In the genomic region with DNA sequence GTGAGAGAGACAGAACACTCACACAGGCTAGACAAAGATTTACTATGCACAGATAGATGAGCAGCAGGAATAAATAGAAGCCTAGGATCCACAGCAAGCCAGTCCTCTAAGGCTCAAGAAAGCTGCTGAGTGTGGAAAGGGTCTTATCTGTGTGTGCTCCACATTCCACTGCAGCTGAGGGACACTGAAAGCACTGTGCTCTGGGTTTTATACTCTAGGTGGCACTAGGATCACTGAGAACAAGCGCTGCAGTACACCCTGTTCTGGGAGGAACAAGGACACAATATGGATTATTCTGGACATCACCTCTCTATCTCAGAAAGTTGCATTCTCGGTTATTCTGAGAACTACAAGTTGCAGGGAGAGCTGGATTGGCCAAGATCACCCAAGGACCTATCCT, we compare ENCODE assay signal across 20 cellular contexts. TPM values are rescaled to one million over a fixed set of nuclear protein-coding genes. Genes with fewer than 3 reads are reported as not detected.
DNase-seq lines count a peak whose midpoint lies in the region; ATAC-seq, FAIRE-seq and TF ChIP-seq lines count a peak whose summit lies in the region.
"Had no signal": no experiment of that assay in that cellular context is flagged by ENCODE, and none has a peak within 500 bp of the region (broad histone marks: within the 10 kb centered on the region; RNA-seq: fewer than 3 reads in every experiment).

No MANE protein-coding gene starts in this region.

- peak in 1 of 2 experiments; percentile 29; a peak in 2 of 4 replicates for TF ChIP-seq RAD21 in K562 (CRISPR knock-in tag; conservative IDR thresholded peaks at IDR 0.05 in 1 of 2, IDR thresholded peaks at IDR 0.05 in 1 of 2)

- H3F3A ChIP-seq in Loucy (ENCODE audit: low read depth): peaks cover under 1% of the 10 kb centered on the region; the same call in 1 of the 2 replicates

- POLR2A ChIA-PET in K562 (lab: Yijun Ruan, JAX): interaction anchor here (1.0 to 1.6 kb wide), 2 partner anchors 10 to 27 kb away, joined by 3 to 7 read pairs; no protein-coding TSS in a partner anchor

- DNase-seq in SIG-M5 treated with dmso at 0.1 percent for 504 hours (lab: John Stamatoyannopoulos, UW; ENCODE audit: unreplicated experiment) (peak; percentile 6), SIG-M5 (lab: John Stamatoyannopoulos, UW) (no peak), K562 (ENCODE audit: extremely low read depth in 1 of 4, low spot score in 3 of 4) (peak; percentile 15 to 37 (median 16)), neural crest cell (ENCODE audit: low read depth, low spot score) (no peak), mesothelial cell of epicardium (ENCODE audit: low spot score in 2 of 2, unreplicated experiment in 2 of 2) (no peak), NCI-H345 (lab: John Stamatoyannopoulos, UW) (no peak)
- no peak for DNase-seq in stimulated activated CD4-positive, alpha-beta T cell treated with anti-CD3 and anti-CD28 coated beads, Interleukin-4, amount 100 ng/mL, for 24 hours
- DNase-seq: ACHN; activated CD4-positive, alpha-beta T cell treated with anti-CD3 and anti-CD28 coated beads, Interleukin-2, amount 50 U/mL, for 1 hour; activated T-cell treated with anti-CD3 and anti-CD28 coated beads, Interleukin-2, amount 50 U/mL, for 4 hours; gastrocnemius medialis; NCI-H1092; NCI-H446; stimulated activated naive CD8-positive, alpha-beta T cell treated with anti-CD3 and anti-CD28 coated beads, Interleukin-15, amount 100 ng/mL, for 72 hours; T-helper 2 cell had no signal

- peak; percentile 49 for ATAC-seq in K562
- ATAC-seq: activated T-cell treated with anti-CD3 and anti-CD28 coated beads, Interleukin-2, amount 50 U/mL, for 4 hours; gastrocnemius medialis; stimulated activated naive CD8-positive, alpha-beta T cell treated with anti-CD3 and anti-CD28 coated beads, Interleukin-15, amount 100 ng/mL, for 72 hours had no signal

- H3K27me3 ChIP-seq in Loucy (ENCODE audit: insufficient read depth, low read length, poor library complexity, severe bottlenecking) (no peaks in the 10 kb centered on the region), K562 (ENCODE audit: control insufficient read depth in 2 of 2, insufficient read depth in 2 of 2, low read length in 2 of 2) (no peaks in the 10 kb centered on the region)
- H3K27me3 ChIP-seq: gastrocnemius medialis, vagina had no signal

- H3K4me3 Mint-ChIP-seq in neural crest cell (peak overlapping the region; percentile 57), mesothelial cell of epicardium (no peak overlapping the region)
- H3K4me3 Mint-ChIP-seq: activated T-cell treated with anti-CD3 and anti-CD28 coated beads, Interleukin-2, amount 50 U/mL, for 4 hours; central memory CD8-positive, alpha-beta T cell; stimulated activated naive CD8-positive, alpha-beta T cell treated with anti-CD3 and anti-CD28 coated beads, Interleukin-15, amount 100 ng/mL, for 72 hours had no signal

- H2AFZ ChIP-seq in Loucy (ENCODE audit: low read length): no peak overlapping the region
- H2AFZ ChIP-seq in K562 (ENCODE audit: low read depth, low read length): no peak overlapping the region
- H2AFZ ChIP-seq: parathyroid adenoma had no signal

- H3K79me2 ChIP-seq in Loucy (ENCODE audit: insufficient read depth, low read length): no peaks in the 10 kb centered on the region
- peaks cover 7% of the 10 kb centered on the region; the same call in 2 of the 3 replicates for H3K79me2 ChIP-seq in K562 (ENCODE audit: control insufficient read depth, insufficient read depth, low read length)
- H3K79me2 ChIP-seq: parathyroid adenoma had no signal

- in situ Hi-C loops in K562 (cut with MboI): no loop called here

- H3K9me2 ChIP-seq in Loucy (replicated peaks; ENCODE audit: low read depth, low read length): no peaks in the 10 kb centered on the region

- no peak overlapping the region for H3K4me2 ChIP-seq in Loucy (ENCODE audit: low read depth, low read length, poor library complexity, severe bottlenecking)
- H3K4me2 ChIP-seq in K562 (ENCODE audit: insufficient read depth, low read length): no peak overlapping the region

- no peak overlapping the region for H3K27ac ChIP-seq in K562 (ENCODE audit: extremely low read depth, low read depth, low read length)
- H3K27ac ChIP-seq: gastrocnemius medialis, parathyroid adenoma, vagina had no signal

- no peak overlapping the region for H3K27ac Mint-ChIP-seq in neural crest cell (ENCODE audit: unreplicated experiment)
- no peak overlapping the region for H3K27ac Mint-ChIP-seq in mesothelial cell of epicardium

- peaks cover 10% of the 10 kb centered on the region for H3K4me1 Mint-ChIP-seq in neural crest cell
- H3K4me1 Mint-ChIP-seq in mesothelial cell of epicardium: peaks cover 2% of the 10 kb centered on the region
- H3K4me1 Mint-ChIP-seq: stimulated activated naive CD8-positive, alpha-beta T cell treated with anti-CD3 and anti-CD28 coated beads, Interleukin-15, amount 100 ng/mL, for 72 hours had no signal

- H4K20me1 ChIP-seq in Loucy (ENCODE audit: insufficient read depth, low read length, poor library complexity, severe bottlenecking) (no peaks in the 10 kb centered on the region), K562 (replicated peaks; ENCODE audit: control insufficient read depth, insufficient read depth, low read length) (no peaks in the 10 kb centered on the region)

- peaks cover 6% of the 10 kb centered on the region for H3K9me3 Mint-ChIP-seq in neural crest cell
- peaks cover 22% of the 10 kb centered on the region for H3K9me3 Mint-ChIP-seq in mesothelial cell of epicardium
- H3K9me3 Mint-ChIP-seq: activated T-cell treated with anti-CD3 and anti-CD28 coated beads, Interleukin-2, amount 50 U/mL, for 4 hours; central memory CD8-positive, alpha-beta T cell; stimulated activated naive CD8-positive, alpha-beta T cell treated with anti-CD3 and anti-CD28 coated beads, Interleukin-15, amount 100 ng/mL, for 72 hours had no signal

- TF ChIP-seq CTCF in Loucy (conservative IDR thresholded peaks at IDR 0.05; ENCODE audit: low read length) (peak; percentile 38), K562 (IDR thresholded peaks at IDR 0.05 in 2 of 3, conservative IDR thresholded peaks at IDR 0.05 in 1 of 3; ENCODE audit: insufficient read depth in 2 of 3, low read depth in 1 of 3, low read length in 3 of 3) (peak; percentile 10 to 38 (median 25); a peak in 2 of 6 replicates), neural crest cell (conservative IDR thresholded peaks at IDR 0.05) (no peak), mesothelial cell of epicardium (IDR thresholded peaks at IDR 0.05; ENCODE audit: unreplicated experiment) (no peak)

- no peak for TF ChIP-seq POLR2A in K562 (conservative IDR thresholded peaks at IDR 0.05)

- H3K4me3 ChIP-seq in Loucy (ENCODE audit: low read length, poor library complexity, severe bottlenecking) (no peak overlapping the region), K562 (no peak overlapping the region)
- H3K4me3 ChIP-seq: gastrocnemius medialis, vagina had no signal

- no peaks in the 10 kb centered on the region; the same call in 1 of the 2 replicates for H3K9me3 ChIP-seq in Loucy (ENCODE audit: insufficient read depth, low read depth, low read length)
- H3K9me3 ChIP-seq in K562 (replicated peaks; ENCODE audit: control insufficient read depth, insufficient read depth, low read depth, low read length): no peaks in the 10 kb centered on the region; the same call in 1 of the 2 replicates
- H3K9me3 ChIP-seq: gastrocnemius medialis, vagina had no signal

- intact Hi-C loops in K562 (cut with micrococcal nuclease): no loop called here

- TF ChIP-seq EP300 in K562 (IDR thresholded peaks at IDR 0.05; ENCODE audit: low read length): no peak

- H3K36me3 Mint-ChIP-seq in neural crest cell (ENCODE audit: low read depth) (peaks cover 8% of the 10 kb centered on the region), mesothelial cell of epicardium (peaks cover 13% of the 10 kb centered on the region)

- CTCF ChIA-PET in K562 (lab: Yijun Ruan, JAX; ENCODE audit: low intra/inter-chr PET ratio): no interaction called here

- H3K27me3 Mint-ChIP-seq in neural crest cell (ENCODE audit: low read depth) (no peaks in the 10 kb centered on the region), mesothelial cell of epicardium (ENCODE audit: low read depth) (no peaks in the 10 kb centered on the region)
- H3K27me3 Mint-ChIP-seq: central memory CD8-positive, alpha-beta T cell; stimulated activated naive CD8-positive, alpha-beta T cell treated with anti-CD3 and anti-CD28 coated beads, Interleukin-15, amount 100 ng/mL, for 72 hours had no signal

- no TSS peak for BruUV-seq in K562 (replicated peaks; lab: Mats Ljungman, UMichigan)

- H3K9me1 ChIP-seq in K562 (ENCODE audit: control insufficient read depth, insufficient read depth, low read length): no peaks in the 10 kb centered on the region

- 5% methylated on average over 2 of the region's 2 CpGs for WGBS in K562 (ENCODE audit: insufficient coverage, low coverage, missing lambda C conversion rate)

- peaks cover 6% of the 10 kb centered on the region for H3K4me1 ChIP-seq in Loucy (ENCODE audit: insufficient read depth, low read length, poor library complexity, severe bottlenecking)
- peaks cover 0 to 9% of the 10 kb centered on the region in 2 experiments; a peak in 2 of 5 replicates for H3K4me1 ChIP-seq in K562 (replicated peaks in 1 of 2; ENCODE audit: control insufficient read depth in 2 of 2, insufficient read depth in 2 of 2, low read length in 2 of 2)
- H3K4me1 ChIP-seq: parathyroid adenoma, vagina had no signal

- H3K9ac ChIP-seq in Loucy (ENCODE audit: low read depth, low read length, poor library complexity, severe bottlenecking) (no peak overlapping the region), K562 (ENCODE audit: insufficient read depth in 1 of 2, low read depth in 2 of 2, low read length in 2 of 2) (no peak overlapping the region)
- H3K9ac ChIP-seq: parathyroid adenoma had no signal

- H3K36me3 ChIP-seq in Loucy (ENCODE audit: insufficient read depth, low read length): no peaks in the 10 kb centered on the region
- no peaks in the 10 kb centered on the region; the same call in 2 of the 3 replicates for H3K36me3 ChIP-seq in K562 (ENCODE audit: control insufficient read depth, insufficient read depth, low read length)
- H3K36me3 ChIP-seq: gastrocnemius medialis, vagina had no signal

- FAIRE-seq in K562 (lab: Jason Lieb, UNC): peak; percentile 40
- FAIRE-seq: endometrium had no signal

RNA-seq across cellular contexts. Expression of gene KLHL7, which starts 4.9 kb away (rescaled TPM):
- total RNA-seq in K562 (2011; cell fraction: chromatin; rRNA removed; ENCODE audit: low replicate concordance): 17.3 and 18.5 TPM in 2 replicates
- 15.0 and 16.7 TPM in 2 replicates for total RNA-seq in K562 (2011; cell fraction: nucleolus; rRNA removed)
- 16.5 and 17.6 TPM in 2 replicates for total RNA-seq in K562 (2011; cell fraction: nucleoplasm; rRNA removed)
- total RNA-seq in K562 (2014; rRNA removed): 29.6 and 30.1 TPM in 2 replicates
- 34.6 and 37.6 TPM in 2 replicates for total RNA-seq in K562 (2014; rRNA removed; fragmentation: Illumina TruSeq; extraction: Trizol)
- total RNA-seq in K562 (2015; rRNA removed; fragmentation: Illumina TruSeq; extraction: Trizol): 30.2 and 32.3 TPM in 2 replicates
- 28.1 and 28.4 TPM in 2 replicates for total RNA-seq in K562 (2021)
- polyA plus RNA-seq in K562 (2011; rRNA removed): 42.5 and 63.1 TPM in 2 replicates
- 25.2 and 25.3 TPM in 2 replicates for polyA plus RNA-seq in K562 (2011; cell fraction: cytosol; rRNA removed)
- 8.5 and 15.8 TPM in 2 replicates for polyA plus RNA-seq in K562 (2011; cell fraction: nucleus; rRNA removed)
- 21.6 and 23.4 TPM in 2 replicates for polyA plus RNA-seq in K562 (2012)
- 29.4 and 34.0 TPM in 2 replicates for polyA plus RNA-seq in K562 (2014; fragmentation: Illumina TruSeq; extraction: Trizol)
- polyA plus RNA-seq in K562 (2014; fragmentation: Nextera tagmentation; extraction: Ambion mirVana): 1 to 10 TPM; 4.2 to 7.8 TPM
- 38.6 and 42.8 TPM in 2 replicates for polyA plus RNA-seq in K562 (2014; rRNA removed)
- 33.9 and 37.5 TPM in 2 replicates for polyA minus RNA-seq in K562 (2011; rRNA and poly(A)+ RNA removed)
- 21.7 and 23.7 TPM in 2 replicates for polyA minus RNA-seq in K562 (2011; cell fraction: cytosol; rRNA and poly(A)+ RNA removed)
- 10.8 and 24.2 TPM in 2 replicates for polyA minus RNA-seq in K562 (2011; cell fraction: nucleus; rRNA and poly(A)+ RNA removed)
- total RNA-seq in neural crest cell: 45.6 and 47.6 TPM in 2 replicates
- 44.0 to 48.3 TPM (median 45.7 TPM) in 3 replicates for total RNA-seq in mesothelial cell of epicardium

Comparison
In these comparisons a context has a peak if more than half of its experiments do, and no peak if none do; other contexts are left out.
1. DNase-seq: peak in SIG-M5 treated with dmso at 0.1 percent for 504 hours (single experiment) and K562 (4 of 4); none in SIG-M5 (single experiment), neural crest cell (single experiment), mesothelial cell of epicardium (0 of 2), NCI-H345 (single experiment) and stimulated activated CD4-positive, alpha-beta T cell treated with anti-CD3 and anti-CD28 coated beads, Interleukin-4, amount 100 ng/mL, for 24 hours (single experiment).
2. CTCF ChIP-seq: peak in Loucy (single experiment) and K562 (3 of 3); none in neural crest cell (single experiment) and mesothelial cell of epicardium (single experiment).